26 cellular contexts compared by ENCODE assay signal in genomic region chr2:126771094-126771493, GRCh38.
DNase-seq lines count a peak whose midpoint lies in the region; ATAC-seq and TF ChIP-seq lines count a peak whose summit lies in the region.
"Had no signal": no experiment of that assay in that cellular context is flagged by ENCODE, and none has a peak within 500 bp of the region (broad histone marks: within the 10 kb centered on the region; RNA-seq: fewer than 3 reads in every experiment).

No MANE protein-coding gene starts in this region.

- H3K4me3 Mint-ChIP-seq in activated naive CD8-positive, alpha-beta T cell treated with anti-CD3 and anti-CD28 coated beads for 36 hours = no peak overlapping the region
- H3K4me3 Mint-ChIP-seq in activated naive CD8-positive, alpha-beta T cell treated with anti-CD3 and anti-CD28 coated beads, Interleukin-2, amount 50 U/mL, for 24 hours = no peak overlapping the region
- H3K4me3 Mint-ChIP-seq in T-helper 17 cell = peak overlapping the region; percentile 41
- H3K4me3 Mint-ChIP-seq in naive thymus-derived CD8-positive, alpha-beta T cell = peak overlapping the region in 1 of 10 donors; percentile 5
- H3K4me3 Mint-ChIP-seq: IgD-negative memory B cell had no signal

- peak overlapping the region; percentile 6 for H3K27ac Mint-ChIP-seq in activated naive CD8-positive, alpha-beta T cell treated with anti-CD3 and anti-CD28 coated beads for 36 hours
- no peak overlapping the region for H3K27ac Mint-ChIP-seq in activated naive CD8-positive, alpha-beta T cell treated with anti-CD3 and anti-CD28 coated beads, Interleukin-2, amount 50 U/mL, for 24 hours
- H3K27ac Mint-ChIP-seq in T-helper 17 cell = no peak overlapping the region
- H3K27ac Mint-ChIP-seq in naive thymus-derived CD8-positive, alpha-beta T cell = peak overlapping the region in 6 of 10 donors; percentile 33 to 92 (median 72)

- no peak for TF ChIP-seq CTCF in upper lobe of right lung (IDR thresholded peaks at IDR 0.05)

- no peaks in the 10 kb centered on the region for H3K9me3 Mint-ChIP-seq in activated naive CD8-positive, alpha-beta T cell treated with anti-CD3 and anti-CD28 coated beads for 36 hours
- H3K9me3 Mint-ChIP-seq in activated naive CD8-positive, alpha-beta T cell treated with anti-CD3 and anti-CD28 coated beads, Interleukin-2, amount 50 U/mL, for 24 hours = no peaks in the 10 kb centered on the region
- peaks cover 0 to 2% (median 0%) of the 10 kb centered on the region in 9 donors for H3K9me3 Mint-ChIP-seq in naive thymus-derived CD8-positive, alpha-beta T cell
- H3K9me3 Mint-ChIP-seq: CD8-positive, alpha-beta memory T cell had no signal

- no peaks in the 10 kb centered on the region for H3K27me3 Mint-ChIP-seq in activated naive CD8-positive, alpha-beta T cell treated with anti-CD3 and anti-CD28 coated beads for 36 hours
- H3K27me3 Mint-ChIP-seq in activated naive CD8-positive, alpha-beta T cell treated with anti-CD3 and anti-CD28 coated beads, Interleukin-2, amount 50 U/mL, for 24 hours = no peaks in the 10 kb centered on the region
- no peaks in the 10 kb centered on the region for H3K27me3 Mint-ChIP-seq in T-helper 17 cell
- no peaks in the 10 kb centered on the region for H3K27me3 Mint-ChIP-seq in naive thymus-derived CD8-positive, alpha-beta T cell

- H3K36me3 Mint-ChIP-seq in activated naive CD8-positive, alpha-beta T cell treated with anti-CD3 and anti-CD28 coated beads for 36 hours = no peaks in the 10 kb centered on the region
- H3K36me3 Mint-ChIP-seq in activated naive CD8-positive, alpha-beta T cell treated with anti-CD3 and anti-CD28 coated beads, Interleukin-2, amount 50 U/mL, for 24 hours (ENCODE audit: low read depth) = no peaks in the 10 kb centered on the region
- peaks cover 11% of the 10 kb centered on the region for H3K36me3 Mint-ChIP-seq in T-helper 17 cell (ENCODE audit: low read depth)
- H3K36me3 Mint-ChIP-seq in naive thymus-derived CD8-positive, alpha-beta T cell = peaks cover 0 to 2% (median 0%) of the 10 kb centered on the region in 3 donors
- H3K36me3 Mint-ChIP-seq: CD8-positive, alpha-beta memory T cell had no signal

- no peak overlapping the region for H3K27ac ChIP-seq in upper lobe of right lung
- H3K27ac ChIP-seq: BLaER1 treated with 17β-estradiol and CSF1 and Interleukin-3, amounts not matched to agents 10 nM and 100 nM had no signal

- no peak for ATAC-seq in activated naive CD8-positive, alpha-beta T cell treated with anti-CD3 and anti-CD28 coated beads, Interleukin-2, amount 50 U/mL, for 24 hours
- ATAC-seq in T-helper 17 cell (no peak), upper lobe of right lung (no peak)
- no peak for ATAC-seq in naive thymus-derived CD8-positive, alpha-beta T cell
- ATAC-seq: GM12878, PC-3 had no signal

- no peaks in the 10 kb centered on the region for H3K36me3 ChIP-seq in upper lobe of right lung
- H3K36me3 ChIP-seq: BLaER1 treated with 17β-estradiol and CSF1 and Interleukin-3, amounts not matched to agents 10 nM and 100 nM had no signal

- POLR2A ChIA-PET in naive thymus-derived CD8-positive, alpha-beta T cell (lab: Charles Lee) = no interaction called here

- intact Hi-C loops in upper lobe of right lung (cut with DNase I) = loop anchor here (10.0 kb wide), 1 partner anchor 1026 kb away; no protein-coding TSS in a partner anchor

- H3K4me1 ChIP-seq in upper lobe of right lung = no peaks in the 10 kb centered on the region

- H3K4me1 Mint-ChIP-seq in activated naive CD8-positive, alpha-beta T cell treated with anti-CD3 and anti-CD28 coated beads for 36 hours = peaks cover 11% of the 10 kb centered on the region
- peaks cover 14% of the 10 kb centered on the region for H3K4me1 Mint-ChIP-seq in activated naive CD8-positive, alpha-beta T cell treated with anti-CD3 and anti-CD28 coated beads, Interleukin-2, amount 50 U/mL, for 24 hours
- H3K4me1 Mint-ChIP-seq in T-helper 17 cell = peaks cover 32% of the 10 kb centered on the region
- H3K4me1 Mint-ChIP-seq in naive thymus-derived CD8-positive, alpha-beta T cell = peaks cover 39 to 72% (median 53%) of the 10 kb centered on the region in 4 donors

- H3K9me3 ChIP-seq in T-helper 17 cell (ENCODE audit: control insufficient read depth, low read length, poor library complexity, severe bottlenecking) = no peaks in the 10 kb centered on the region
- no peaks in the 10 kb centered on the region for H3K9me3 ChIP-seq in upper lobe of right lung
- H3K9me3 ChIP-seq: BLaER1 treated with 17β-estradiol and CSF1 and Interleukin-3, amounts not matched to agents 10 nM and 100 nM; SK-N-SH had no signal

- no peaks in the 10 kb centered on the region for H3K27me3 ChIP-seq in upper lobe of right lung
- H3K27me3 ChIP-seq: BLaER1 treated with 17β-estradiol and CSF1 and Interleukin-3, amounts not matched to agents 10 nM and 100 nM had no signal

- DNase-seq in activated naive CD8-positive, alpha-beta T cell treated with anti-CD3 and anti-CD28 coated beads for 36 hours = no peak
- no peak for DNase-seq in activated naive CD8-positive, alpha-beta T cell treated with anti-CD3 and anti-CD28 coated beads, Interleukin-2, amount 50 U/mL, for 24 hours
- DNase-seq in T-helper 17 cell (no peak), upper lobe of right lung (peak; percentile 33), AG08396 (ENCODE audit: low spot score) (no peak), NCI-H1048 (lab: John Stamatoyannopoulos, UW) (no peak), KG1 (lab: John Stamatoyannopoulos, UW) (no peak)
- no peak for DNase-seq in naive thymus-derived CD8-positive, alpha-beta T cell
- DNase-seq: AML-193; CD8-positive, alpha-beta memory T cell; DMS 273 treated with DMSO at 0.1 percent for 48 hours; DMS79; EL; GDM1; GOT3; HCEC 1CT; Karpas-422; NCI-H2029; NCI-H446; NCI-H524 treated with DMSO at 0.1 percent for 48 hours; NCI-H774; PC-3; SK-N-SH had no signal

- H3K4me3 ChIP-seq in upper lobe of right lung = no peak overlapping the region
- H3K4me3 ChIP-seq: BLaER1 treated with 17β-estradiol and CSF1 and Interleukin-3, amounts not matched to agents 10 nM and 100 nM; GM12878 had no signal

Comparison
In these comparisons a context has a peak if more than half of its experiments do, and no peak if none do; other contexts are left out.
1. H3K27ac Mint-ChIP-seq: peak in activated naive CD8-positive, alpha-beta T cell treated with anti-CD3 and anti-CD28 coated beads for 36 hours (single experiment) and naive thymus-derived CD8-positive, alpha-beta T cell (6 of 10); none in activated naive CD8-positive, alpha-beta T cell treated with anti-CD3 and anti-CD28 coated beads, Interleukin-2, amount 50 U/mL, for 24 hours (single experiment) and T-helper 17 cell (single experiment).